In genomic region chr12:100797246-100797645, GRCh38 we compare ENCODE assay signal across 1 cellular context.
TF ChIP-seq lines count a peak whose summit lies in the region.

No MANE protein-coding gene starts in this region.

TF ChIP-seq in GM23338, 12 proteins besides CTCF, POLR2A, EP300 and RAD21 (continued from another document):
- TF ChIP-seq ZNF462 (CRISPR knock-in tag; IDR thresholded peaks at IDR 0.05) (no peak), CREB1 (CRISPR knock-in tag; IDR thresholded peaks at IDR 0.05; ENCODE audit: low read depth) (no peak), EZH2 (IDR thresholded peaks at IDR 0.05; ENCODE audit: low read depth, unreplicated experiment) (no peak), ZNF331 (CRISPR knock-in tag; IDR thresholded peaks at IDR 0.05; ENCODE audit: low read depth) (no peak), ETS1 (IDR thresholded peaks at IDR 0.05) (no peak)
TF ChIP-seq in GM23338: peak in this region for 0.
